Comparison of ENCODE assay signal across 8 cellular contexts in the genomic region with DNA sequence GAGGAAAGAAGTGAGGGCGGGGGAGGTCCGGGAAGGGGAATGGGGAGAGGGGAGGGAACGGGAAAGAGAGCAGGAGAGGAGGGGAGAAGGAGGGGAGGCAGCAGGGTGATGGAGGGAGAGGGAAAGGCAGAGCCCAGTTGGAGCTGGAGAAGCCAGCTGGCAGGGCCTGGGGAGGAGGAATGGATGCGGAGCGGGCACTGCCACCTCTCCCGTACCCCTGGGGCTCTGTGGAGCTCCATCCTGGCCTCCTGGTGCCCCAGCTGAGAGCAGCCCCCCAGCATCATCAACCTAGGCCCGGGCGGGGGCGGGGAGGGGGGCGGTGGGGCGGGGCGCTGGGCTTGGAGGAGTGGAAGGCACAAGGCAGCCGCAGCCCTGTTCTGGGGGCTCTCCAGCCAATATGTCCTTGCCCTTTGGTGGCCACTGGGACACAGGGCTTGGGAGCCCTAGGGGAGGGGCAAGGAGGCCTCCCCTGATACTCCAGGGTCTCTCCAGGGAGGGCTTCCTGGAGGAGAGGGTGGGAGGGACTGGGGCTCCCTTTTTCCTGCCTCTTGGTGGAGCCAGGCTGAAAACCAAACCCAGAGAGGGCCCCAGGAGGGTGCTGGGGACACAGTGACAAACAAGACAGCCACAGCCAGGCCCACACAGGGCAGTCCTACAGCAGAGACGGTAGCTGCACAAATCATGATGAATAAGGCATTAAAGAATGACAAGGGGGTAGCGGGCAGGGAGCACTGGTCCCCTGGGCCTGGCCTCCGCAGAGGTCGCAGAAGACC.
DNase-seq lines count a peak whose midpoint lies in the region; ATAC-seq and TF ChIP-seq lines count a peak whose summit lies in the region.

No MANE protein-coding gene starts in this region.

- H3K79me2 ChIP-seq in DND-41 (ENCODE audit: insufficient read depth, low read length), result no peaks in the 10 kb centered on the region

- no peak overlapping the region; the same call in 1 of the 2 replicates for H3K9ac ChIP-seq in DND-41 (ENCODE audit: low read depth, low read length)

- no peak overlapping the region for H2AFZ ChIP-seq in DND-41 (ENCODE audit: low read depth, low read length)

- H3K4me3 ChIP-seq in DND-41 (ENCODE audit: low read depth in 1 of 2, low read length in 2 of 2) (peak overlapping the region in 1 of 2 experiments; percentile 48; a peak in 1 of 4 replicates), lung (peak overlapping the region; percentile 62), thymus (ENCODE audit: low read length) (peak overlapping the region; percentile 37)

- TF ChIP-seq CTCF in DND-41 (IDR thresholded peaks at IDR 0.05; ENCODE audit: borderline replicate concordance, extremely low read depth, low read length, poor library complexity, severe bottlenecking) (no peak), lung (IDR thresholded peaks at IDR 0.05; ENCODE audit: control extremely low read depth, extremely low read depth) (no peak)

- peak overlapping the region; percentile 72 for H3K4me2 ChIP-seq in DND-41 (ENCODE audit: insufficient read depth, low read length)

- ATAC-seq in DND-41 (ENCODE audit: insufficient read depth, low read depth) (peak; percentile 12; the same call in 2 of the 3 replicates), lung (ENCODE audit: insufficient read depth, low FRiP score) (no peak), GM18519 (IDR thresholded peaks at IDR 0.05; ENCODE audit: low FRiP score, unreplicated experiment) (no peak), GM21528 (IDR thresholded peaks at IDR 0.05; ENCODE audit: low FRiP score, unreplicated experiment) (no peak), HG03469 (IDR thresholded peaks at IDR 0.05; ENCODE audit: unreplicated experiment) (no peak)

- peaks cover 19% of the 10 kb centered on the region for H3K4me1 ChIP-seq in DND-41 (ENCODE audit: insufficient read depth, low read length)
- H3K4me1 ChIP-seq in lung (ENCODE audit: control insufficient read depth in 2 of 2, insufficient read depth in 2 of 2, low read length in 2 of 2), result peaks cover 0 to 11% of the 10 kb centered on the region in 2 donors
- H3K4me1 ChIP-seq in thymus (ENCODE audit: control insufficient read depth, insufficient read depth, low read length), result peaks cover 4% of the 10 kb centered on the region

- peaks cover 15% of the 10 kb centered on the region for H3K27me3 ChIP-seq in DND-41 (ENCODE audit: insufficient read depth, low read length, poor library complexity)
- no peaks in the 10 kb centered on the region for H3K27me3 ChIP-seq in lung (ENCODE audit: control insufficient read depth, insufficient read depth)
- no peaks in the 10 kb centered on the region for H3K27me3 ChIP-seq in thymus (ENCODE audit: control insufficient read depth, insufficient read depth)

- H3K36me3 ChIP-seq in DND-41 (ENCODE audit: insufficient read depth, low read length), result no peaks in the 10 kb centered on the region
- peaks cover 0 to 8% of the 10 kb centered on the region in 2 donors for H3K36me3 ChIP-seq in lung (ENCODE audit: control insufficient read depth in 2 of 2, insufficient read depth in 2 of 2, low read length in 2 of 2)
- no peaks in the 10 kb centered on the region for H3K36me3 ChIP-seq in thymus (ENCODE audit: control insufficient read depth, insufficient read depth)

- H4K20me1 ChIP-seq in DND-41 (ENCODE audit: insufficient read depth, low read length), result peaks cover 7% of the 10 kb centered on the region; the same call in 1 of the 2 replicates

- H3K9me3 ChIP-seq in DND-41 (ENCODE audit: insufficient read depth, low read length, severe bottlenecking) (no peaks in the 10 kb centered on the region), lung (ENCODE audit: control insufficient read depth in 2 of 2, insufficient read depth in 1 of 2, low read length in 1 of 2) (no peaks in the 10 kb centered on the region), thymus (ENCODE audit: control insufficient read depth) (no peaks in the 10 kb centered on the region)

- H3K27ac ChIP-seq in DND-41 (ENCODE audit: low read length) (no peak overlapping the region), cingulate gyrus (ENCODE audit: low read depth, low read length) (peak overlapping the region; percentile 99), lung (ENCODE audit: low read depth in 1 of 2, low read length in 1 of 2) (peak overlapping the region; percentile 93 to 98), thymus (ENCODE audit: low read depth) (peak overlapping the region; percentile 54)

- WGBS in lung, 2 donors, result 17 to 26% methylated on average over 12 to 17 of the region's 17 CpGs
- 50% methylated on average over 17 of the region's 17 CpGs for WGBS in thymus

- no peak for DNase-seq in DND-41
- peak; percentile 61 for DNase-seq in NCI-H446 treated with DMSO at 0.1 percent for 48 hours (lab: John Stamatoyannopoulos, UW)
- DNase-seq in lung (ENCODE audit: low spot score), result peak; percentile 57
